16 cellular contexts compared by ENCODE assay signal in the genomic region with DNA sequence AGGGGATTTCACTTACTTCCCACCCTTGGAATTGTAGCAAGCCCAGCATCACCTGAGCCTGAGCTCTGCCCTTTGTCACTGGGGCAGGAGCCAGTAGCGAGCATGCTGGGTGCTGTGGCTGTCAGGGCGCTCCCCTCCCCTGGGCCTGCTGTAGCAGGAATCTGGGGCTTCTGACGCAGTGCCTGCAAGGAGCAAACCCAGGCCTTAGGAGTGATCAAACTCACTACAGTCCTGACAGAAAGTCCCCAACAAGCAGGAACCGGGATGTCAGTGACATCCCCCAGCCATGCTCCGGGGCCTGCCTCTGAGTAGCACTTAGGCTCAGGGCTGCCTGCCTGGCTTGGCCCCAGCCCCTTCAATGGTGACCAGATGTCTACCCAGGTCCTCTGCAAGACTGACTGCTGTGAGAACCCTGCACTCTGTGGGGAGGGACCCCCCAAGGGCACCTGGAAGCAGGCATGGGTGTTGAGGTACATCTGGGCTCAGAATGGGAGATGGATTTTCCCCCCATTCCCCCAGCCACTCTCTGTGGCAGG. TPM values are rescaled to one million over a fixed set of nuclear protein-coding genes. Genes with fewer than 3 reads are reported as not detected.
DNase-seq lines count a peak whose midpoint lies in the region; ATAC-seq and TF ChIP-seq lines count a peak whose summit lies in the region.
"Had no signal": no experiment of that assay in that cellular context is flagged by ENCODE, and none has a peak within 500 bp of the region (broad histone marks: within the 10 kb centered on the region; RNA-seq: fewer than 3 reads in every experiment).

No MANE protein-coding gene starts in this region.

- H3K27me3 Mint-ChIP-seq in stimulated activated naive CD8-positive, alpha-beta T cell treated with anti-CD3 and anti-CD28 coated beads, Interleukin-15, amount 100 ng/mL, for 72 hours, result no peaks in the 10 kb centered on the region

- no peak for TF ChIP-seq CTCF in thyroid gland (IDR thresholded peaks at IDR 0.05)

- peaks cover 37 to 51% of the 10 kb centered on the region in 2 donors for H3K4me1 ChIP-seq in thyroid gland

- H3K4me1 Mint-ChIP-seq in stimulated activated naive CD8-positive, alpha-beta T cell treated with anti-CD3 and anti-CD28 coated beads, Interleukin-15, amount 100 ng/mL, for 72 hours, result peaks cover 98% of the 10 kb centered on the region

- no peaks in the 10 kb centered on the region for H3K9me3 Mint-ChIP-seq in stimulated activated naive CD8-positive, alpha-beta T cell treated with anti-CD3 and anti-CD28 coated beads, Interleukin-15, amount 100 ng/mL, for 72 hours

- H3K27ac ChIP-seq in thyroid gland, result peak overlapping the region in 2 of 3 donors; percentile 56 to 61
- H3K27ac ChIP-seq: upper lobe of right lung had no signal

- DNase-seq in stimulated activated naive CD8-positive, alpha-beta T cell treated with anti-CD3 and anti-CD28 coated beads, Interleukin-15, amount 100 ng/mL, for 72 hours, result no peak
- DNase-seq in stimulated activated naive CD8-positive, alpha-beta T cell treated with anti-CD3 and anti-CD28 coated beads, Interleukin-15, Interleukin-2, amounts not matched to agents 100 U/mL and 50 U/mL, for 24 hours, result no peak
- peak; percentile 9 for DNase-seq in NCI-H345 treated with DMSO at 0.1 percent for 48 hours (lab: John Stamatoyannopoulos, UW; ENCODE audit: unreplicated experiment)
- peak; percentile 24 for DNase-seq in central memory CD4-positive, alpha-beta T cell
- DNase-seq in thyroid gland, result no peak
- no peak for DNase-seq in SIG-M5 (lab: John Stamatoyannopoulos, UW)
- no peak for DNase-seq in stimulated activated CD4-positive, alpha-beta T cell treated with anti-CD3 and anti-CD28 coated beads, Interleukin-4, amount 100 ng/mL, for 4 hours
- DNase-seq in HEK293T (ENCODE audit: extremely low spot score), result no peak
- DNase-seq: foreskin melanocyte, MV-4-11, NCI-H2081, NCI-H526 treated with DMSO at 0.1 percent for 48 hours, upper lobe of right lung had no signal

- TF ChIP-seq POLR2A in thyroid gland (IDR thresholded peaks at IDR 0.05), result no peak

- no peak overlapping the region for H3K27ac Mint-ChIP-seq in stimulated activated naive CD8-positive, alpha-beta T cell treated with anti-CD3 and anti-CD28 coated beads, Interleukin-15, amount 100 ng/mL, for 72 hours

- no peak for ATAC-seq in stimulated activated naive CD8-positive, alpha-beta T cell treated with anti-CD3 and anti-CD28 coated beads, Interleukin-15, amount 100 ng/mL, for 72 hours
- ATAC-seq in stimulated activated naive CD8-positive, alpha-beta T cell treated with anti-CD3 and anti-CD28 coated beads, Interleukin-15, Interleukin-2, amounts not matched to agents 100 U/mL and 50 U/mL, for 24 hours, result no peak
- ATAC-seq: Panc1, upper lobe of right lung had no signal

- H3K4me3 ChIP-seq in thyroid gland (replicated peaks in 1 of 3), result no peak overlapping the region
- H3K4me3 ChIP-seq: coronary artery, smooth muscle cell, upper lobe of right lung had no signal

- CTCF ChIA-PET in HEK293T (lab: Yijun Ruan, JAX), result no interaction called here

- 77% methylated on average over 5 of the region's 5 CpGs; no CpG with 5 or more reads in 1 of the 2 donors for WGBS in thyroid gland, 2 donors

- no peaks in the 10 kb centered on the region for H3K27me3 ChIP-seq in thyroid gland
- H3K27me3 ChIP-seq: upper lobe of right lung had no signal

- intact Hi-C loops in thyroid gland (cut with DNase I), result no loop called here

- POLR2A ChIA-PET in HEK293T (lab: Yijun Ruan, JAX), result no interaction called here

- H3K9me3 ChIP-seq in thyroid gland, result no peaks in the 10 kb centered on the region
- H3K9me3 ChIP-seq: upper lobe of right lung had no signal

- peak overlapping the region; percentile 81 to 82 for H3K4me3 Mint-ChIP-seq in stimulated activated naive CD8-positive, alpha-beta T cell treated with anti-CD3 and anti-CD28 coated beads, Interleukin-15, amount 100 ng/mL, for 72 hours

- H3K36me3 ChIP-seq in thyroid gland, result peaks cover 36 to 44% of the 10 kb centered on the region in 2 donors

TF ChIP-seq in HEK293T, 16 proteins besides CTCF, POLR2A, EP300 and RAD21:
- TF ChIP-seq LEF1 (IDR thresholded peaks at IDR 0.05; ENCODE audit: borderline replicate concordance), result no peak
TF ChIP-seq in HEK293T: peak in this region for 0.

RNA-seq across cellular contexts. Expression of gene PLD6, which starts 23.5 kb away (rescaled TPM):
- 1 to 10 TPM; 1.3 to 3.2 (median 2.5) TPM for total RNA-seq in thyroid gland

RNA-seq across cellular contexts. Expression of gene FLCN, which starts 54.3 kb away (rescaled TPM):
- 10 to 100 TPM; 61.5 to 79.7 (median 68.2) TPM for total RNA-seq in thyroid gland

Comparison
In these comparisons a context has a peak if more than half of its experiments do, and no peak if none do; other contexts are left out.
1. DNase-seq: peak in NCI-H345 treated with DMSO at 0.1 percent for 48 hours (single experiment) and central memory CD4-positive, alpha-beta T cell (single experiment); none in stimulated activated naive CD8-positive, alpha-beta T cell treated with anti-CD3 and anti-CD28 coated beads, Interleukin-15, amount 100 ng/mL, for 72 hours (0 of 2), stimulated activated naive CD8-positive, alpha-beta T cell treated with anti-CD3 and anti-CD28 coated beads, Interleukin-15, Interleukin-2, amounts not matched to agents 100 U/mL and 50 U/mL, for 24 hours (single experiment), thyroid gland (0 of 2), SIG-M5 (single experiment), stimulated activated CD4-positive, alpha-beta T cell treated with anti-CD3 and anti-CD28 coated beads, Interleukin-4, amount 100 ng/mL, for 4 hours (0 of 2) and HEK293T (single experiment).